Comparison of ENCODE assay signal across 10 cellular contexts in the genomic region with DNA sequence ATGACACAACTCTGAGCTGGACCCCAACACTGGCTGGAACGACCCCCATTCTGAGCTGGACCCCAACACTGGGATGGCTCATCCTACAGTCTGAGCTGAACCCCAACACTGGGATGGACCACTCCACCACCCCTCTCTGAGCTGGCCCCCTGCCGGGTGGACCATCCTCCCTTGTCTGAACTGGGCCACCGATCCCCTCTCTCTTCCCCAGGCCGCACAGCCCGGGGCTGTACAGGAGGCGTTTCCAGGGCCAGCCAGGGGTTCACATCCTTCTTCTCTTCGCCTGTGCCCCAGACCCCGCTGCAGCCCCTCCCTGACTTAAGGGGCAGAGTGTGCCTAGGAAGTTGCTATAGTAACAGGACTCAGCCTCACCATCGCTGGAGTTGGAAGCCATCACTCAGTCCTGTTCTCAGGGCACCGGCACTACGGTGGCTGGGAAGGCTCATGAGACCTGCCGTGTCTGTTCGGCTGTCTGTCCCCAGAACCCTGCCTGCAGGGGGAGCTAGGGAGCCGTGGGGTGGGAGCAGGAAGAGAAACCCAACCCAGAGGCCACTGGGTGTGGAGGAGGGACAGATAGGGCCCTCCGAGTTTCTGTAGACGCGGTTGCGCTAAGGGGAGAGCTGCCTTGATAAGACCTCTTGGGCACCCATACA. TPM values are rescaled to one million over a fixed set of nuclear protein-coding genes. Genes with fewer than 3 reads are reported as not detected.
DNase-seq lines count a peak whose midpoint lies in the region; ATAC-seq and TF ChIP-seq lines count a peak whose summit lies in the region.
"Had no signal": no experiment of that assay in that cellular context is flagged by ENCODE, and none has a peak within 500 bp of the region (broad histone marks: within the 10 kb centered on the region; RNA-seq: fewer than 3 reads in every experiment).

No MANE protein-coding gene starts in this region.

- ATAC-seq in T-cell (replicated peaks in 1 of 4) (no peak), GM21526 (IDR thresholded peaks at IDR 0.05; ENCODE audit: low FRiP score, unreplicated experiment) (no peak)
- ATAC-seq: naive thymus-derived CD4-positive, alpha-beta T cell had no signal

- in situ Hi-C loops in GM23248 (cut with MboI), result no loop called here

- H3K79me2 ChIP-seq in GM23248 (ENCODE audit: insufficient read depth), result peaks cover 81% of the 10 kb centered on the region
- H3K79me2 ChIP-seq in neural cell (replicated peaks; ENCODE audit: insufficient read depth, low read length), result peaks cover 29% of the 10 kb centered on the region

- H3K4me1 Mint-ChIP-seq in T-cell, result peaks cover 48 to 58% (median 56%) of the 10 kb centered on the region in 3 donors

- H2AFZ ChIP-seq in GM23248, result no peak overlapping the region; the same call in 1 of the 2 replicates
- H2AFZ ChIP-seq in neural cell (ENCODE audit: low read depth, low read length), result no peak overlapping the region

- no peak for TF ChIP-seq RAD21 in neural cell (conservative IDR thresholded peaks at IDR 0.05)

- peak overlapping the region in 1 of 3 donors; percentile 49 for H3K4me3 Mint-ChIP-seq in T-cell

- H3K4me2 ChIP-seq in GM23248 (ENCODE audit: unreplicated experiment) (no peak overlapping the region), neural cell (ENCODE audit: low read length) (no peak overlapping the region)

- TF ChIP-seq EP300 in neural cell (conservative IDR thresholded peaks at IDR 0.05; ENCODE audit: poor library complexity, severe bottlenecking), result no peak

- WGBS in GM23248 (ENCODE audit: low coverage in 1 of 2, low lambda C conversion rate in 2 of 2, missing lambda C conversion rate in 2 of 2), 2 experiments, result 85 to 86% methylated on average over 16 to 18 of the region's 18 CpGs

- H3K36me3 ChIP-seq in GM23248 (ENCODE audit: low read depth) (no peaks in the 10 kb centered on the region), neural cell (ENCODE audit: insufficient read depth, low read length) (no peaks in the 10 kb centered on the region)

- H3K9ac ChIP-seq in GM23248 (peak overlapping the region; percentile 43; the same call in 1 of the 2 replicates), neural cell (ENCODE audit: low read length) (no peak overlapping the region)

- H4K20me1 ChIP-seq in GM23248 (ENCODE audit: insufficient read depth), result no peaks in the 10 kb centered on the region
- H4K20me1 ChIP-seq in neural cell (ENCODE audit: insufficient read depth), result no peaks in the 10 kb centered on the region

- H3K27me3 Mint-ChIP-seq in T-cell, result no peaks in the 10 kb centered on the region
- H3K27me3 Mint-ChIP-seq: naive thymus-derived CD4-positive, alpha-beta T cell had no signal

- TF ChIP-seq CTCF in cardiac fibroblast (IDR thresholded peaks at IDR 0.05; ENCODE audit: low read depth, low read length) (peak; percentile 25), neural cell (IDR thresholded peaks at IDR 0.05; ENCODE audit: poor library complexity, severe bottlenecking) (peak; percentile 10)

- CTCF ChIA-PET in T-cell (lab: Charles Lee), result interaction anchor here in 1 of 2 donors (0.5 to 0.8 kb wide), 4 partner anchors 21 to 396 kb away, joined by 3 to 6 read pairs (median 3); no protein-coding TSS in a partner anchor

- H3K27ac Mint-ChIP-seq in T-cell, result peak overlapping the region in 1 of 2 donors; percentile 11

- H3K9me3 Mint-ChIP-seq in T-cell, result no peaks in the 10 kb centered on the region

- DNase-seq in GM23248 (no peak), T-cell (peak in 21 of 34 experiments; percentile 10 to 69 (median 34)), cardiac fibroblast (ENCODE audit: low read depth in 2 of 2) (no peak), LoVo (ENCODE audit: low spot score) (no peak), DMS 273 (lab: John Stamatoyannopoulos, UW; ENCODE audit: unreplicated experiment) (no peak), CD1c-positive myeloid dendritic cell (ENCODE audit: extremely low spot score) (no peak)

- H3K27me3 ChIP-seq in GM23248 (replicated peaks; ENCODE audit: insufficient read depth) (no peaks in the 10 kb centered on the region), neural cell (ENCODE audit: insufficient read depth, low read depth, low read length) (no peaks in the 10 kb centered on the region)

- H3F3A ChIP-seq in GM23248 (ENCODE audit: insufficient read depth) (peaks cover 2% of the 10 kb centered on the region), neural cell (ENCODE audit: insufficient read depth, low read length, poor library complexity, severe bottlenecking) (no peaks in the 10 kb centered on the region)

- H3K9me2 ChIP-seq in GM23248 (ENCODE audit: insufficient read depth) (no peaks in the 10 kb centered on the region), neural cell (ENCODE audit: insufficient read depth, low read length) (no peaks in the 10 kb centered on the region)

- H3K4me3 ChIP-seq in GM23248, result no peak overlapping the region
- H3K4me3 ChIP-seq in cardiac fibroblast (replicated peaks in 1 of 2; ENCODE audit: low read depth in 2 of 2, low read length in 2 of 2), result no peak overlapping the region
- no peak overlapping the region for H3K4me3 ChIP-seq in neural cell (ENCODE audit: low read length)

- H3K9me3 ChIP-seq in GM23248 (ENCODE audit: low read depth), result no peaks in the 10 kb centered on the region
- H3K9me3 ChIP-seq in neural cell (ENCODE audit: low read length), result no peaks in the 10 kb centered on the region

- POLR2A ChIA-PET in T-cell (lab: Charles Lee), result interaction anchor here in 1 of 2 donors (0.5 kb wide), 1 partner anchor 441 kb away, joined by 3 read pairs; no protein-coding TSS in a partner anchor

- H3K4me1 ChIP-seq in GM23248 (ENCODE audit: insufficient read depth), result peaks cover 33% of the 10 kb centered on the region

- H3K27ac ChIP-seq in GM23248 (no peak overlapping the region), neural cell (ENCODE audit: low read length) (no peak overlapping the region)

- no peaks in the 10 kb centered on the region for H3K36me3 Mint-ChIP-seq in T-cell
- H3K36me3 Mint-ChIP-seq: naive thymus-derived CD4-positive, alpha-beta T cell had no signal

TF ChIP-seq in neural cell, 6 proteins besides CTCF, POLR2A, EP300 and RAD21:
- no peak for TF ChIP-seq MXI1 (conservative IDR thresholded peaks at IDR 0.05; ENCODE audit: poor library complexity, severe bottlenecking)
- no peak for TF ChIP-seq POLR2AphosphoS5 (IDR thresholded peaks at IDR 0.05)
- TF ChIP-seq SMC3 (conservative IDR thresholded peaks at IDR 0.05; ENCODE audit: poor library complexity), result no peak
- no peak for TF ChIP-seq TAF1 (IDR thresholded peaks at IDR 0.05; ENCODE audit: low read depth)
- TF ChIP-seq EZH2 (IDR thresholded peaks at IDR 0.05; ENCODE audit: borderline replicate concordance, insufficient read depth, low read length, poor library complexity, severe bottlenecking), result no peak
- TF ChIP-seq, protein P1, sequence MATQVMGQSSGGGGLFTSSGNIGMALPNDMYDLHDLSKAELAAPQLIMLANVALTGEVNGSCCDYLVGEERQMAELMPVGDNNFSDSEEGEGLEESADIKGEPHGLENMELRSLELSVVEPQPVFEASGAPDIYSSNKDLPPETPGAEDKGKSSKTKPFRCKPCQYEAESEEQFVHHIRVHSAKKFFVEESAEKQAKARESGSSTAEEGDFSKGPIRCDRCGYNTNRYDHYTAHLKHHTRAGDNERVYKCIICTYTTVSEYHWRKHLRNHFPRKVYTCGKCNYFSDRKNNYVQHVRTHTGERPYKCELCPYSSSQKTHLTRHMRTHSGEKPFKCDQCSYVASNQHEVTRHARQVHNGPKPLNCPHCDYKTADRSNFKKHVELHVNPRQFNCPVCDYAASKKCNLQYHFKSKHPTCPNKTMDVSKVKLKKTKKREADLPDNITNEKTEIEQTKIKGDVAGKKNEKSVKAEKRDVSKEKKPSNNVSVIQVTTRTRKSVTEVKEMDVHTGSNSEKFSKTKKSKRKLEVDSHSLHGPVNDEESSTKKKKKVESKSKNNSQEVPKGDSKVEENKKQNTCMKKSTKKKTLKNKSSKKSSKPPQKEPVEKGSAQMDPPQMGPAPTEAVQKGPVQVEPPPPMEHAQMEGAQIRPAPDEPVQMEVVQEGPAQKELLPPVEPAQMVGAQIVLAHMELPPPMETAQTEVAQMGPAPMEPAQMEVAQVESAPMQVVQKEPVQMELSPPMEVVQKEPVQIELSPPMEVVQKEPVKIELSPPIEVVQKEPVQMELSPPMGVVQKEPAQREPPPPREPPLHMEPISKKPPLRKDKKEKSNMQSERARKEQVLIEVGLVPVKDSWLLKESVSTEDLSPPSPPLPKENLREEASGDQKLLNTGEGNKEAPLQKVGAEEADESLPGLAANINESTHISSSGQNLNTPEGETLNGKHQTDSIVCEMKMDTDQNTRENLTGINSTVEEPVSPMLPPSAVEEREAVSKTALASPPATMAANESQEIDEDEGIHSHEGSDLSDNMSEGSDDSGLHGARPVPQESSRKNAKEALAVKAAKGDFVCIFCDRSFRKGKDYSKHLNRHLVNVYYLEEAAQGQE (IDR thresholded peaks at IDR 0.05; ENCODE audit: borderline replicate concordance), result no peak

RNA-seq across cellular contexts. Expression of gene PRKACA, which starts 3.7 kb away (rescaled TPM):
- total RNA-seq in GM23248 (2014; rRNA removed; shearing (Covaris generic)), result 37.4 and 67.8 TPM in 2 replicates
- polyA plus RNA-seq in GM23248 (2016; fragmentation: Nextera tagmentation; extraction: Ambion mirVana) (4.6 and 5.3 TPM in 2 replicates), neural cell (11.7 and 28.1 TPM in 2 replicates)
- total RNA-seq in T-cell, result 10 to 100 TPM; 43.0 to 53.5 (median 48.9) TPM
- polyA minus RNA-seq in neural cell, result 40.2 and 45.8 TPM in 2 replicates

RNA-seq across cellular contexts. Expression of gene ASF1B, which starts 22.5 kb away (rescaled TPM):
- 7.6 and 11.2 TPM in 2 replicates for total RNA-seq in GM23248 (2014; rRNA removed; shearing (Covaris generic))
- polyA plus RNA-seq in GM23248 (2016; fragmentation: Nextera tagmentation; extraction: Ambion mirVana), result 18.0 and 19.0 TPM in 2 replicates
- total RNA-seq in T-cell, result 1 to 10 TPM; 2.6 to 4.4 (median 3.3) TPM
- polyA plus RNA-seq in neural cell, result 0.32 and 0.34 TPM in 2 replicates
- polyA minus RNA-seq in neural cell, result not detected in 2 replicates

RNA-seq across cellular contexts. Expression of gene SAMD1, which starts 23.3 kb away (rescaled TPM):
- total RNA-seq in GM23248 (2014; rRNA removed; shearing (Covaris generic)), result 42.5 and 50.8 TPM in 2 replicates
- 5.4 and 5.7 TPM in 2 replicates for polyA plus RNA-seq in GM23248 (2016; fragmentation: Nextera tagmentation; extraction: Ambion mirVana)
- 10 to 100 TPM; 38.9 to 75.0 (median 59.2) TPM for total RNA-seq in T-cell
- 32.4 and 38.1 TPM in 2 replicates for polyA plus RNA-seq in neural cell
- 41.6 and 47.7 TPM in 2 replicates for polyA minus RNA-seq in neural cell

RNA-seq across cellular contexts. Expression of gene C19orf67, which starts 28.3 kb away (rescaled TPM):
- not detected in 2 replicates for total RNA-seq in GM23248 (2014; rRNA removed; shearing (Covaris generic))
- not detected in 2 replicates for polyA plus RNA-seq in GM23248 (2016; fragmentation: Nextera tagmentation; extraction: Ambion mirVana)
- total RNA-seq in T-cell, result under 1 TPM in 3 of 5 donors, not detected in 2; 0.53 to 0.98 (median 0.58) TPM
- polyA plus RNA-seq in neural cell, result not detected in 2 replicates
- 1.3 TPM in 1 of 2 replicates, not detected in the other for polyA minus RNA-seq in neural cell
- total RNA-seq: NCI-H460 had no signal
- polyA plus RNA-seq: naive thymus-derived CD4-positive, alpha-beta T cell had no signal

RNA-seq across cellular contexts. Expression of gene MISP3, which starts 41.3 kb away (rescaled TPM):
- 1.3 TPM in 1 of 2 replicates, not detected in the other for total RNA-seq in GM23248 (2014; rRNA removed; shearing (Covaris generic))
- 2.0 and 2.7 TPM in 2 replicates for polyA plus RNA-seq in GM23248 (2016; fragmentation: Nextera tagmentation; extraction: Ambion mirVana)
- total RNA-seq in T-cell, result 1 to 10 TPM in 3 of 5 donors, under 1 TPM in 2; 0.28 to 2.0 (median 1.1) TPM
- 3.7 and 8.2 TPM in 2 replicates for polyA plus RNA-seq in neural cell
- polyA minus RNA-seq in neural cell, result 2.2 and 2.4 TPM in 2 replicates

Comparison
In these comparisons a context has a peak if more than half of its experiments do, and no peak if none do; other contexts are left out.
1. DNase-seq: peak in T-cell (21 of 34); none in GM23248 (single experiment), cardiac fibroblast (0 of 2), LoVo (single experiment), DMS 273 (single experiment) and CD1c-positive myeloid dendritic cell (single experiment).